Comparison of ENCODE assay signal across 20 cellular contexts in the genomic region with DNA sequence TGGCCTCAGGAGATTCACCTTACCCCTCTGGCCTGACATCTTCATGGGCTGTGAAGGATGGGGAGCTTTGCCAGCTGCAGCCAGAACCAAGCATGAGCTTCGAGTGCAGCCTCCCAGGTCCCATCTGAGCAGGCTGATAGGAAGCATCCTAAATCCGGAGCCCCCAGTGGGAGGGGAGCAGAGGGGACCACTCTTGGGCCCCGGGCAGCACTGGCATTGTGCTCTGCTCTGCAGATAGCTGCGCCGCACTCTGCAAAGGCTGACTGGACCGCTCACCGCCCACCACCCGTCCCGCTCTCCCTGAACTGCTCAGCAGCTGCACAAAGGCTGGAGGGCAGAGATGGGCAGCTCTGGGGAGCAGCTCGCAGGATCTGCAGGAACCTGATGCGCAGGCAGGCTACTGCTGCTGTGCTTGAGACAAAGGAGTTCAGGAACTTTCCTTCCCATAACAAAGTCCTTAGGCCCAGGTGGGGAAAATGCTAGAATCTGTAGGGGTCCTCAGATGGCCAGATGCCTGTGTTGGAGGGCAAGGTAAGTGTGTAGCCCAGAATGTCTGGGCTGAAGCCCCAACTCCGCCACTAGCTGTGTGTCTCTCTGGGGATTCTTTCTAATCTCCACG. TPM values are rescaled to one million over a fixed set of nuclear protein-coding genes. Genes with fewer than 3 reads are reported as not detected.
"Had no signal": no experiment of that assay in that cellular context is flagged by ENCODE, and none has a peak within 500 bp of the region (broad histone marks: within the 10 kb centered on the region; RNA-seq: fewer than 3 reads in every experiment).

No MANE protein-coding gene starts in this region.

- H3K4me1 Mint-ChIP-seq: activated CD4-positive, alpha-beta memory T cell treated with anti-CD3 and anti-CD28 coated beads, Interleukin-2, amount 10 ng/mL, durations not matched to agents 7 days and 5 days; activated CD4-positive, alpha-beta T cell treated with anti-CD3 and anti-CD28 coated beads, Interleukin-2, amount 10 ng/mL, durations not matched to agents 24 days and 14 days; activated naive CD8-positive, alpha-beta T cell treated with anti-CD3 and anti-CD28 coated beads for 36 hours; activated T-helper 17 cell treated with anti-CD3 and anti-CD28 coated beads, Interleukin-2, amount 50 U/mL, for 72 hours; naive thymus-derived CD8-positive, alpha-beta T cell had no signal

- H3K36me3 Mint-ChIP-seq: activated naive CD8-positive, alpha-beta T cell treated with anti-CD3 and anti-CD28 coated beads for 36 hours; naive thymus-derived CD8-positive, alpha-beta T cell had no signal

- ATAC-seq: activated T-helper 17 cell treated with anti-CD3 and anti-CD28 coated beads, Interleukin-2, amount 50 U/mL, for 72 hours; left colon; naive thymus-derived CD8-positive, alpha-beta T cell had no signal

- H3K27me3 ChIP-seq: colonic mucosa, pancreas, right atrium auricular region, spleen, tibial artery had no signal

- H3K4me3 Mint-ChIP-seq: activated CD4-positive, alpha-beta memory T cell treated with anti-CD3 and anti-CD28 coated beads, Interleukin-2, amount 10 ng/mL, durations not matched to agents 7 days and 5 days; activated CD4-positive, alpha-beta T cell treated with anti-CD3 and anti-CD28 coated beads, Interleukin-2, amount 10 ng/mL, durations not matched to agents 24 days and 14 days; activated naive CD8-positive, alpha-beta T cell treated with anti-CD3 and anti-CD28 coated beads for 36 hours; activated T-cell treated with anti-CD3 and anti-CD28 coated beads, Interleukin-2, amount 50 U/mL, for 24 hours; activated T-helper 17 cell treated with anti-CD3 and anti-CD28 coated beads, Interleukin-2, amount 50 U/mL, for 72 hours; naive thymus-derived CD8-positive, alpha-beta T cell; stimulated activated naive CD8-positive, alpha-beta T cell treated with anti-CD3 and anti-CD28 coated beads, Interleukin-15, Interleukin-2, amounts not matched to agents 100 ng/mL and 50 ng/mL, for 24 hours had no signal

- H3K36me3 ChIP-seq: colonic mucosa, lower lobe of right lung, pancreas, right atrium auricular region, spleen, tibial artery had no signal

- DNase-seq: activated CD4-positive, alpha-beta memory T cell treated with anti-CD3 and anti-CD28 coated beads, Interleukin-2, amount 10 ng/mL, durations not matched to agents 7 days and 5 days; activated CD4-positive, alpha-beta T cell treated with anti-CD3 and anti-CD28 coated beads, Interleukin-2, amount 10 ng/mL, durations not matched to agents 24 days and 14 days; activated naive CD8-positive, alpha-beta T cell treated with anti-CD3 and anti-CD28 coated beads for 36 hours; activated T-cell treated with anti-CD3 and anti-CD28 coated beads, Interleukin-2, amount 50 U/mL, for 24 hours; central memory CD4-positive, alpha-beta T cell; colonic mucosa; erythroblast; foreskin fibroblast; left colon; lower lobe of right lung; naive thymus-derived CD8-positive, alpha-beta T cell; pancreas; psoas muscle; spleen; stimulated activated CD4-positive, alpha-beta T cell treated with anti-CD3 and anti-CD28 coated beads, Interleukin-4, amount 100 ng/mL, for 1 hour; tibial artery had no signal

- H3K27me3 Mint-ChIP-seq: activated CD4-positive, alpha-beta T cell treated with anti-CD3 and anti-CD28 coated beads, Interleukin-2, amount 10 ng/mL, durations not matched to agents 24 days and 14 days; activated naive CD8-positive, alpha-beta T cell treated with anti-CD3 and anti-CD28 coated beads for 36 hours; activated T-cell treated with anti-CD3 and anti-CD28 coated beads, Interleukin-2, amount 50 U/mL, for 24 hours; stimulated activated naive CD8-positive, alpha-beta T cell treated with anti-CD3 and anti-CD28 coated beads, Interleukin-15, Interleukin-2, amounts not matched to agents 100 ng/mL and 50 ng/mL, for 24 hours had no signal

- H3K27ac ChIP-seq: colonic mucosa, lower lobe of right lung, pancreas, psoas muscle, right atrium auricular region, spleen, tibial artery had no signal

- H3K4me1 ChIP-seq: colonic mucosa, lower lobe of right lung, pancreas, psoas muscle had no signal

- H3K4me3 ChIP-seq: colonic mucosa, lower lobe of right lung, pancreas, psoas muscle, right atrium auricular region, spleen, tibial artery had no signal

- H3K9me3 Mint-ChIP-seq: activated CD4-positive, alpha-beta memory T cell treated with anti-CD3 and anti-CD28 coated beads, Interleukin-2, amount 10 ng/mL, durations not matched to agents 7 days and 5 days; activated CD4-positive, alpha-beta T cell treated with anti-CD3 and anti-CD28 coated beads, Interleukin-2, amount 10 ng/mL, durations not matched to agents 24 days and 14 days; activated naive CD8-positive, alpha-beta T cell treated with anti-CD3 and anti-CD28 coated beads for 36 hours; activated T-cell treated with anti-CD3 and anti-CD28 coated beads, Interleukin-2, amount 50 U/mL, for 24 hours; activated T-helper 17 cell treated with anti-CD3 and anti-CD28 coated beads, Interleukin-2, amount 50 U/mL, for 72 hours; naive thymus-derived CD8-positive, alpha-beta T cell; stimulated activated naive CD8-positive, alpha-beta T cell treated with anti-CD3 and anti-CD28 coated beads, Interleukin-15, Interleukin-2, amounts not matched to agents 100 ng/mL and 50 ng/mL, for 24 hours had no signal

- H3K27ac Mint-ChIP-seq: activated CD4-positive, alpha-beta memory T cell treated with anti-CD3 and anti-CD28 coated beads, Interleukin-2, amount 10 ng/mL, durations not matched to agents 7 days and 5 days; activated CD4-positive, alpha-beta T cell treated with anti-CD3 and anti-CD28 coated beads, Interleukin-2, amount 10 ng/mL, durations not matched to agents 24 days and 14 days; activated naive CD8-positive, alpha-beta T cell treated with anti-CD3 and anti-CD28 coated beads for 36 hours; activated T-cell treated with anti-CD3 and anti-CD28 coated beads, Interleukin-2, amount 50 U/mL, for 24 hours; activated T-helper 17 cell treated with anti-CD3 and anti-CD28 coated beads, Interleukin-2, amount 50 U/mL, for 72 hours; naive thymus-derived CD8-positive, alpha-beta T cell; stimulated activated naive CD8-positive, alpha-beta T cell treated with anti-CD3 and anti-CD28 coated beads, Interleukin-15, Interleukin-2, amounts not matched to agents 100 ng/mL and 50 ng/mL, for 24 hours had no signal

- H3K9me3 ChIP-seq: colonic mucosa, lower lobe of right lung, pancreas, psoas muscle, right atrium auricular region, spleen, tibial artery had no signal

RNA-seq across cellular contexts. Expression of gene ARHGAP22, which starts 51.8 kb away (rescaled TPM):
- total RNA-seq: activated CD4-positive, alpha-beta T cell treated with anti-CD3 and anti-CD28 coated beads, Interleukin-2, amount 10 ng/mL, durations not matched to agents 24 days and 14 days; activated naive CD8-positive, alpha-beta T cell treated with anti-CD3 and anti-CD28 coated beads for 36 hours; T-helper 2 cell treated with Interferon-gamma antibody and Interleukin-4, amounts not matched to agents 100 ng/mL and 5 ng/mL, for 36 hours had no signal
